In the genomic region with DNA sequence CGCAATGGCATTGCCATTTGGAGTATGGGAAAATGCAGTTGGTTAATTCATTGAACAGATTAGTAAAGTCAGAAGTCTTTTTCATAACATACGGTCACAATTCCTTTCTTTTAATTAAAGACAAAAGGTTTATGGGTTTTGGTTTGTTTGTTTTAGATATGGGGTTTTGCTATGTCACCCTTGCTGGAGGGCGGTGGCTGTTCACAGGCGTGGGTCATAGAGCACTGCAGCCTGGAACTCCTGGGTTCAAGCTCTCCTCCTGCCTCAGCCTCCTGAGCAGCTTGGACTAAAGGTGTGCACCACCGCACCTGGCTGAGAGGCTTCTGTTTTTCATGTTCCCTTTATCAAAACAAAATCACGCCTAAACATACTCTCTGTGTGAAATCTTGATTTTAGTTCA, we compare ENCODE assay signal across 1 cellular context.
TF ChIP-seq lines count a peak whose summit lies in the region.

No MANE protein-coding gene starts in this region.

TF ChIP-seq in K562, 482 proteins besides CTCF, POLR2A, EP300 and RAD21 (continued from another document):
- TF ChIP-seq, protein P1, sequence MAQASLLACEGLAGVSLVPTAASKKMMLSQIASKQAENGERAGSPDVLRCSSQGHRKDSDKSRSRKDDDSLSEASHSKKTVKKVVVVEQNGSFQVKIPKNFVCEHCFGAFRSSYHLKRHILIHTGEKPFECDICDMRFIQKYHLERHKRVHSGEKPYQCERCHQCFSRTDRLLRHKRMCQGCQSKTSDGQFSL (CRISPR knock-in tag; IDR thresholded peaks at IDR 0.05) = no peak
- TF ChIP-seq, protein P1 (tag; IDR thresholded peaks at IDR 0.05) = no peak
- TF ChIP-seq ZNF23 (CRISPR knock-in tag; IDR thresholded peaks at IDR 0.05) (no peak), CCAR2 (IDR thresholded peaks at IDR 0.05; ENCODE audit: low read depth, low read length) (no peak), MCM5 (IDR thresholded peaks at IDR 0.05; ENCODE audit: low read depth) (no peak), MIER1 (IDR thresholded peaks at IDR 0.05; ENCODE audit: low read depth) (no peak), FOXK1 (CRISPR knock-in tag; IDR thresholded peaks at IDR 0.05; ENCODE audit: borderline replicate concordance) (no peak)
- TF ChIP-seq, protein P2, sequence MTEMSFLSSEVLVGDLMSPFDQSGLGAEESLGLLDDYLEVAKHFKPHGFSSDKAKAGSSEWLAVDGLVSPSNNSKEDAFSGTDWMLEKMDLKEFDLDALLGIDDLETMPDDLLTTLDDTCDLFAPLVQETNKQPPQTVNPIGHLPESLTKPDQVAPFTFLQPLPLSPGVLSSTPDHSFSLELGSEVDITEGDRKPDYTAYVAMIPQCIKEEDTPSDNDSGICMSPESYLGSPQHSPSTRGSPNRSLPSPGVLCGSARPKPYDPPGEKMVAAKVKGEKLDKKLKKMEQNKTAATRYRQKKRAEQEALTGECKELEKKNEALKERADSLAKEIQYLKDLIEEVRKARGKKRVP (CRISPR knock-in tag; IDR thresholded peaks at IDR 0.05) = no peak
